Comparison of ENCODE assay signal across 9 cellular contexts in the genomic region with DNA sequence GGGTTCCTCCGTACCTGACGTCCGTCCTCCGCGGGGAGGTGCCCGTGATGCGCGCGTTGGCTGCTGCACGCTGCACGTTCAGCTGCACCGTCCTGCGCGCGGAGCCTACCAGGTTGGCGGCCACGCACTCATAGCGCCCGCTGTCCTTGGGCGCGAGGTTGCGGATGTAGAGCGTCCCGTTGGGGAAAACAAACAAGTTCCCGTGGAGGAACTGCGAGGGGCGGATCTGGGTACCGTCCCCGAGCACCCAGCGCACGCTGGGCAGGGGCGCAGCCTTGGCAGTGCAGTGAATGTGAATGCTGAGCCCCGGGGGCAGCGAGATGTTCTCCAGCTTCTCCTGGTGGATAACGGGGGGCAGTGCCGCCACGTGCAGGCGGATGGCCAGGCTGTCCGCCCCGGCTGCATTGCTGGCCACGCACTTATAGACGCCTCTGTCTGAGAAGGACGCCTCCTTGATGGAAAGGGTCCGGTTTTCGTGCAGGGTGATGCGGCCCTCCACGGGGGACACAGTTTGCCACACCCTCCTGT. TPM values are rescaled to one million over a fixed set of nuclear protein-coding genes. Genes with fewer than 3 reads are reported as not detected.
"Had no signal": no experiment of that assay in that cellular context is flagged by ENCODE, and none has a peak within 500 bp of the region (broad histone marks: within the 10 kb centered on the region; RNA-seq: fewer than 3 reads in every experiment).

No MANE protein-coding gene starts in this region.

- DNase-seq: GM23248, GOT3, H9, HCEC 1CT, KBM-7 had no signal

- H3K27ac Mint-ChIP-seq: H9, IgD-negative memory B cell had no signal

- H3K4me1 Mint-ChIP-seq: H9, IgD-negative memory B cell had no signal

- H3K27me3 Mint-ChIP-seq: IgD-negative memory B cell had no signal

- H3K36me3 Mint-ChIP-seq: IgD-negative memory B cell had no signal

- ATAC-seq: HepG2 had no signal

- H3K4me3 Mint-ChIP-seq: H9, IgD-negative memory B cell had no signal

RNA-seq across cellular contexts. Expression of a gene that starts 29.2 kb away (rescaled TPM):
- total RNA-seq: H4, HepG2, HT1080 had no signal
